ENCODE assay signal across 19 cellular contexts in genomic region chr3:179029096-179029495, GRCh38. TPM values are rescaled to one million over a fixed set of nuclear protein-coding genes. Genes with fewer than 3 reads are reported as not detected.
A peak's percentile ranks its signal among the peaks of the same experiment; 100 is the strongest.
DNase-seq lines count a peak whose midpoint lies in the region; ATAC-seq and TF ChIP-seq lines count a peak whose summit lies in the region.
"Had no signal": no experiment of that assay in that cellular context is flagged by ENCODE, and none has a peak within 500 bp of the region (broad histone marks: within the 10 kb centered on the region; RNA-seq: fewer than 3 reads in every experiment).

No MANE protein-coding gene starts in this region.

- H4K20me1 ChIP-seq in BLaER1 = peaks cover 11% of the 10 kb centered on the region; the same call in 1 of the 2 replicates
- H4K20me1 ChIP-seq in PC-9 (ENCODE audit: insufficient read depth) = no peaks in the 10 kb centered on the region

- no peaks in the 10 kb centered on the region for H3F3A ChIP-seq in PC-9 (ENCODE audit: insufficient read depth, low read depth)

- no peak overlapping the region for H3K4me3 ChIP-seq in BLaER1
- no peak overlapping the region for H3K4me3 ChIP-seq in PC-9
- no peak overlapping the region for H3K4me3 ChIP-seq in naive thymus-derived CD4-positive, alpha-beta T cell (ENCODE audit: low read length)
- H3K4me3 ChIP-seq in Caco-2 (ENCODE audit: low read depth, low read length) = no peak overlapping the region
- H3K4me3 ChIP-seq: BLaER1 treated with 17β-estradiol and CSF1 and Interleukin-3, amounts not matched to agents 10 nM and 100 nM; GM12878 had no signal

- H3K9ac ChIP-seq in BLaER1 = no peak overlapping the region

- CTCF ChIA-PET in PC-9 (lab: Charles Lee) = interaction anchor here (0.9 kb wide), 1 partner anchor 39 kb away, joined by 3 read pairs; no protein-coding TSS in a partner anchor
- CTCF ChIA-PET in naive thymus-derived CD4-positive, alpha-beta T cell (lab: Charles Lee) = interaction anchor here (0.9 to 3.8 kb wide), 4 partner anchors 8 to 42 kb away, joined by 3 to 16 read pairs (median 10); partner anchors contain the start of gene ZMAT3
- CTCF ChIA-PET in Caco-2 (lab: Charles Lee) = interaction anchor here (0.6 kb wide), 1 partner anchor 521 kb away, joined by 5 read pairs; no protein-coding TSS in a partner anchor

- no peak overlapping the region for H3K4me2 ChIP-seq in BLaER1
- peak overlapping the region; percentile 12; the same call in 1 of the 2 replicates for H3K4me2 ChIP-seq in PC-9

- intact Hi-C loops in PC-9 (cut with micrococcal nuclease; ENCODE audit: unreplicated experiment) (no loop called here), Caco-2 (cut with micrococcal nuclease; ENCODE audit: unreplicated experiment) (no loop called here)
- intact Hi-C loops in naive thymus-derived CD4-positive, alpha-beta T cell (cut with micrococcal nuclease) = no loop called here

- H3K36me3 ChIP-seq in BLaER1 = peaks cover 50% of the 10 kb centered on the region
- H3K36me3 ChIP-seq in PC-9 (ENCODE audit: low read depth) = no peaks in the 10 kb centered on the region
- H3K36me3 ChIP-seq in naive thymus-derived CD4-positive, alpha-beta T cell (ENCODE audit: control insufficient read depth in 2 of 3, insufficient read depth in 3 of 3, low read length in 3 of 3) = no peaks in the 10 kb centered on the region
- no peaks in the 10 kb centered on the region for H3K36me3 ChIP-seq in Caco-2 (ENCODE audit: control insufficient read depth, insufficient read depth, low read length)

- H3K27ac Mint-ChIP-seq in naive thymus-derived CD4-positive, alpha-beta T cell = peak overlapping the region in 8 of 9 donors; percentile 42 to 97 (median 93)
- H3K27ac Mint-ChIP-seq in Caco-2 (ENCODE audit: unreplicated experiment) = no peak overlapping the region
- H3K27ac Mint-ChIP-seq: HFFc6 had no signal

- no peaks in the 10 kb centered on the region for H3K79me2 ChIP-seq in PC-9 (ENCODE audit: low read depth)

- H3K9me3 ChIP-seq in BLaER1 (peaks cover 19% of the 10 kb centered on the region), PC-9 (ENCODE audit: insufficient read depth, low read depth) (0 out of 2 replicates have a peak, but pooled peaks cover 2% of the 10 kb centered on the region), Caco-2 (no peaks in the 10 kb centered on the region)
- H3K9me3 ChIP-seq in naive thymus-derived CD4-positive, alpha-beta T cell (ENCODE audit: control insufficient read depth in 2 of 3, low read length in 3 of 3) = no peaks in the 10 kb centered on the region

- H3K4me3 Mint-ChIP-seq in naive thymus-derived CD4-positive, alpha-beta T cell = no peak overlapping the region
- H3K4me3 Mint-ChIP-seq in Caco-2 (ENCODE audit: unreplicated experiment) = no peak overlapping the region
- H3K4me3 Mint-ChIP-seq: CD8-positive, alpha-beta memory T cell; HFFc6 had no signal

- H3K27me3 ChIP-seq in BLaER1 (no peaks in the 10 kb centered on the region), PC-9 (ENCODE audit: insufficient read depth, low read depth) (no peaks in the 10 kb centered on the region), Caco-2 (replicated peaks; ENCODE audit: control insufficient read depth, insufficient read depth, low read length) (no peaks in the 10 kb centered on the region)
- no peaks in the 10 kb centered on the region for H3K27me3 ChIP-seq in naive thymus-derived CD4-positive, alpha-beta T cell (ENCODE audit: control insufficient read depth in 2 of 2, insufficient read depth in 2 of 2, low read length in 2 of 2)
- H3K27me3 ChIP-seq: BLaER1 treated with 17β-estradiol and CSF1 and Interleukin-3, amounts not matched to agents 10 nM and 100 nM had no signal

- no peaks in the 10 kb centered on the region for H3K27me3 Mint-ChIP-seq in naive thymus-derived CD4-positive, alpha-beta T cell
- H3K27me3 Mint-ChIP-seq in Caco-2 (ENCODE audit: insufficient read depth, unreplicated experiment) = no peaks in the 10 kb centered on the region
- H3K27me3 Mint-ChIP-seq: CD8-positive, alpha-beta memory T cell had no signal

- H3K27ac ChIP-seq in BLaER1 (0 out of 2 replicates have a peak overlapping the region, but pooled peaks have one; percentile 8), PC-9 (no peak overlapping the region)
- no peak overlapping the region for H3K27ac ChIP-seq in naive thymus-derived CD4-positive, alpha-beta T cell (ENCODE audit: low read depth, low read length)
- H3K27ac ChIP-seq: HL-60 had no signal

- no peak overlapping the region for H2AFZ ChIP-seq in PC-9

- H3K4me1 ChIP-seq in BLaER1 = peaks cover 31% of the 10 kb centered on the region
- peaks cover 7% of the 10 kb centered on the region; the same call in 1 of the 2 replicates for H3K4me1 ChIP-seq in PC-9 (replicated peaks; ENCODE audit: insufficient read depth)
- peaks cover 0 to 26% of the 10 kb centered on the region in 2 donors for H3K4me1 ChIP-seq in naive thymus-derived CD4-positive, alpha-beta T cell (ENCODE audit: control insufficient read depth in 2 of 2, insufficient read depth in 2 of 2, low read length in 2 of 2)
- H3K4me1 ChIP-seq in Caco-2 = no peaks in the 10 kb centered on the region

- ATAC-seq in naive thymus-derived CD4-positive, alpha-beta T cell = no peak
- ATAC-seq: GM12878, HCT116 had no signal

- peaks cover 0 to 2% (median 0%) of the 10 kb centered on the region in 11 donors for H3K9me3 Mint-ChIP-seq in naive thymus-derived CD4-positive, alpha-beta T cell
- no peaks in the 10 kb centered on the region for H3K9me3 Mint-ChIP-seq in Caco-2 (ENCODE audit: unreplicated experiment)
- H3K9me3 Mint-ChIP-seq: CD8-positive, alpha-beta memory T cell; HFFc6 had no signal

- TF ChIP-seq CTCF in PC-9 (conservative IDR thresholded peaks at IDR 0.05) (no peak), Caco-2 (IDR thresholded peaks at IDR 0.05; ENCODE audit: insufficient read depth in 1 of 2, low read depth in 1 of 2, low read length in 1 of 2, severe bottlenecking in 1 of 2, unreplicated experiment in 1 of 2) (no peak)

- BruUV-seq in PC-9 (replicated peaks; lab: Mats Ljungman, UMichigan) (no TSS peak), Caco-2 (replicated peaks; lab: Mats Ljungman, UMichigan) (no TSS peak)

- peaks cover 0 to 5% (median 2%) of the 10 kb centered on the region in 5 donors for H3K36me3 Mint-ChIP-seq in naive thymus-derived CD4-positive, alpha-beta T cell
- H3K36me3 Mint-ChIP-seq in Caco-2 (ENCODE audit: insufficient read depth, unreplicated experiment) = no peaks in the 10 kb centered on the region

- DNase-seq in PC-9 = peak in 1 of 2 experiments; percentile 89
- no peak for DNase-seq in naive thymus-derived CD4-positive, alpha-beta T cell
- DNase-seq in renal cortical epithelial cell (ENCODE audit: low read depth) = peak; percentile 16
- DNase-seq in MV-4-11 (lab: John Stamatoyannopoulos, UW) = no peak
- no peak for DNase-seq in Caco-2
- no peak for DNase-seq in NCI-H524 (lab: John Stamatoyannopoulos, UW)
- DNase-seq: 8988T, COR-L47, DMS79, GF-D8, GOT3, H7, HFFc6 had no signal

- peaks cover 4 to 57% (median 42%) of the 10 kb centered on the region in 7 donors for H3K4me1 Mint-ChIP-seq in naive thymus-derived CD4-positive, alpha-beta T cell
- no peaks in the 10 kb centered on the region for H3K4me1 Mint-ChIP-seq in Caco-2 (ENCODE audit: low read depth, unreplicated experiment)
- H3K4me1 Mint-ChIP-seq: CD8-positive, alpha-beta memory T cell had no signal

- no peaks in the 10 kb centered on the region; the same call in 1 of the 2 replicates for H3K9me2 ChIP-seq in PC-9 (ENCODE audit: insufficient read depth)

- POLR2A ChIA-PET in PC-9 (lab: Charles Lee; ENCODE audit: unreplicated experiment) = no interaction called here
- POLR2A ChIA-PET in naive thymus-derived CD4-positive, alpha-beta T cell (lab: Charles Lee) = interaction anchor here (0.7 to 3.7 kb wide), 5 partner anchors 9 to 122 kb away, joined by 3 to 53 read pairs (median 5); partner anchors contain the start of genes PIK3CA and ZMAT3
- POLR2A ChIA-PET in Caco-2 (lab: Charles Lee) = no interaction called here

RNA-seq across cellular contexts. Expression of gene ZMAT3, which starts 42.5 kb away (rescaled TPM):
- total RNA-seq in PC-9 (2021) (5.9 and 7.2 TPM in 2 replicates), renal cortical epithelial cell (30.9 and 96.9 TPM in 2 replicates), Caco-2 (2022) (7.6 and 8.8 TPM in 2 replicates)
- total RNA-seq in naive thymus-derived CD4-positive, alpha-beta T cell = 10 to 100 TPM; 20.6 to 23.7 (median 21.7) TPM
- polyA plus RNA-seq in naive thymus-derived CD4-positive, alpha-beta T cell = 10 to 100 TPM; 16.7 to 26.0 TPM
